ENCODE assay signal across 4 cellular contexts in genomic region chr11:18820160-18820559, GRCh38. TPM values are rescaled to one million over a fixed set of nuclear protein-coding genes. Genes with fewer than 3 reads are reported as not detected.
"Had no signal": no experiment of that assay in that cellular context is flagged by ENCODE, and none has a peak within 500 bp of the region (broad histone marks: within the 10 kb centered on the region; RNA-seq: fewer than 3 reads in every experiment).

No MANE protein-coding gene starts in this region.

RNA-seq across cellular contexts. Expression of gene PTPN5, which starts 28.6 kb away (rescaled TPM):
- total RNA-seq: LHCN-M2, M059J, SJSA1 had no signal
- polyA plus RNA-seq: SK-N-SH had no signal
